Comparison of ENCODE assay signal across 19 cellular contexts in the genomic region with DNA sequence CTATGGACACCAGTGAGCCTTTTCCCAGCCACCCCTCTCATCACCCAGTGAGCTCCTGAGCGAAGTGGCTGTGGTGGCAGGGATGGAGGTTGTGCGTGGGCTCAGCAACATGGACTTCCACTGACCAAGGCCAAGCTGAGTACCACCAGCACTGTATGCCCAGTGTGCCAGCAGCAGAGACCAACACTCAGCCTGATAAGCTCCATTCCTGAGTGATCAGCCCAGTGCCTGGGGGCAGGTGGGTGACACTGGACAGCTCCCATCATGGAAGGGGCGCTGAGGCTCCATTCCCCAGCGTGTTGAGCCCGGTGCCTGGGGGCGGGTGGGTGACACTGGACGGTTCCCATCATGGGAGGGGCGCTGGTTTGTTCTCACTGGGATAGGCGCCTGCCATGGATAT. TPM values are rescaled to one million over a fixed set of nuclear protein-coding genes. Genes with fewer than 3 reads are reported as not detected.
DNase-seq lines count a peak whose midpoint lies in the region; ATAC-seq and TF ChIP-seq lines count a peak whose summit lies in the region.
"Had no signal": no experiment of that assay in that cellular context is flagged by ENCODE, and none has a peak within 500 bp of the region (broad histone marks: within the 10 kb centered on the region; RNA-seq: fewer than 3 reads in every experiment).

No MANE protein-coding gene starts in this region.

- no peaks in the 10 kb centered on the region for H3K9me3 Mint-ChIP-seq in activated CD8-positive, alpha-beta T cell treated with anti-CD3 and anti-CD28 coated beads, Interleukin-2, amount 10 ng/mL, durations not matched to agents 7 days and 5 days (ENCODE audit: insufficient read depth)
- H3K9me3 Mint-ChIP-seq: CD4-positive, alpha-beta memory T cell had no signal

- no peak overlapping the region for H3K9ac ChIP-seq in BLaER1

- H3K36me3 ChIP-seq in BLaER1 (no peaks in the 10 kb centered on the region), HEK293 (ENCODE audit: control insufficient read depth in 2 of 2, insufficient read depth in 1 of 2, low read length in 2 of 2) (no peaks in the 10 kb centered on the region), upper lobe of right lung (no peaks in the 10 kb centered on the region)
- H3K36me3 ChIP-seq: BE2C had no signal

- TF ChIP-seq CTCF in HEK293 (tag by site-specific recombination; IDR thresholded peaks at IDR 0.05) (no peak), upper lobe of right lung (IDR thresholded peaks at IDR 0.05) (no peak)

- H3K4me1 ChIP-seq in BLaER1 (peaks cover 61% of the 10 kb centered on the region), HEK293 (ENCODE audit: control insufficient read depth, insufficient read depth, low read length) (no peaks in the 10 kb centered on the region), upper lobe of right lung (no peaks in the 10 kb centered on the region)
- H3K4me1 ChIP-seq: BE2C had no signal

- no peaks in the 10 kb centered on the region for H3K27me3 Mint-ChIP-seq in activated CD8-positive, alpha-beta T cell treated with anti-CD3 and anti-CD28 coated beads, Interleukin-2, amount 10 ng/mL, durations not matched to agents 7 days and 5 days (ENCODE audit: low read depth)
- H3K27me3 Mint-ChIP-seq: CD4-positive, alpha-beta memory T cell had no signal

- H3K27me3 ChIP-seq in BLaER1 = no peaks in the 10 kb centered on the region
- H3K27me3 ChIP-seq in upper lobe of right lung = no peaks in the 10 kb centered on the region
- H3K27me3 ChIP-seq: BE2C had no signal

- no peaks in the 10 kb centered on the region for H3K4me1 Mint-ChIP-seq in activated CD8-positive, alpha-beta T cell treated with anti-CD3 and anti-CD28 coated beads, Interleukin-2, amount 10 ng/mL, durations not matched to agents 7 days and 5 days (ENCODE audit: low read depth)
- H3K4me1 Mint-ChIP-seq: CD14-positive monocyte; CD4-positive, alpha-beta memory T cell had no signal

- peak; percentile 68 for DNase-seq in mesenteric fat pad (ENCODE audit: low spot score)
- peak; percentile 47 for DNase-seq in upper lobe of right lung
- DNase-seq in UCSD-AML1 (lab: John Stamatoyannopoulos, UW; ENCODE audit: unreplicated experiment) = no peak
- no peak for DNase-seq in COR-L47 (lab: John Stamatoyannopoulos, UW)
- no peak for DNase-seq in activated CD8-positive, alpha-beta T cell treated with anti-CD3 and anti-CD28 coated beads, Interleukin-2, amount 10 ng/mL, durations not matched to agents 7 days and 5 days
- DNase-seq: BE2C; Calu3; CD4-positive, alpha-beta memory T cell; DMS 273 treated with DMSO at 0.1 percent for 48 hours; DMS53; DND-41; EL; H9 had no signal

- POLR2A ChIA-PET in HEK293 (lab: Yijun Ruan, JAX) = interaction anchor here (1.1 kb wide), 1 partner anchor 18 kb away, joined by 3 read pairs; the partner anchor contains the start of gene CD81
- POLR2A ChIA-PET in activated CD8-positive, alpha-beta T cell treated with anti-CD3 and anti-CD28 coated beads, Interleukin-2, amount 10 ng/mL, durations not matched to agents 7 days and 5 days (lab: Charles Lee) = no interaction called here

- H3K4me3 ChIP-seq in BLaER1 (no peak overlapping the region), HEK293 (ENCODE audit: low read depth, low read length) (no peak overlapping the region), upper lobe of right lung (no peak overlapping the region)
- H3K4me3 ChIP-seq: GM12878 had no signal

- H3K27ac ChIP-seq in BLaER1 (no peak overlapping the region), HEK293 (ENCODE audit: extremely low read depth, low read depth, low read length) (no peak overlapping the region), upper lobe of right lung (no peak overlapping the region)

- CTCF ChIA-PET in HEK293 (lab: Yijun Ruan, JAX) = interaction anchor here (0.6 kb wide), 1 partner anchor 60 kb away, joined by 3 read pairs; no protein-coding TSS in a partner anchor
- CTCF ChIA-PET in activated CD8-positive, alpha-beta T cell treated with anti-CD3 and anti-CD28 coated beads, Interleukin-2, amount 10 ng/mL, durations not matched to agents 7 days and 5 days (lab: Charles Lee) = no interaction called here

- ATAC-seq in upper lobe of right lung = no peak
- no peak for ATAC-seq in activated CD8-positive, alpha-beta T cell treated with anti-CD3 and anti-CD28 coated beads, Interleukin-2, amount 10 ng/mL, durations not matched to agents 7 days and 5 days

- intact Hi-C loops in upper lobe of right lung (cut with DNase I) = no loop called here

- no peak overlapping the region for H3K4me3 Mint-ChIP-seq in activated CD8-positive, alpha-beta T cell treated with anti-CD3 and anti-CD28 coated beads, Interleukin-2, amount 10 ng/mL, durations not matched to agents 7 days and 5 days
- H3K4me3 Mint-ChIP-seq: CD14-positive monocyte; CD4-positive, alpha-beta memory T cell; H9 had no signal

- peak overlapping the region; percentile 84 for H3K4me2 ChIP-seq in BLaER1

- H3K9me3 ChIP-seq in BLaER1 = no peaks in the 10 kb centered on the region
- no peaks in the 10 kb centered on the region for H3K9me3 ChIP-seq in HEK293 (ENCODE audit: control insufficient read depth, insufficient read depth, low read depth, low read length)
- no peaks in the 10 kb centered on the region for H3K9me3 ChIP-seq in upper lobe of right lung
- H3K9me3 ChIP-seq: BE2C had no signal

- H3K36me3 Mint-ChIP-seq in activated CD8-positive, alpha-beta T cell treated with anti-CD3 and anti-CD28 coated beads, Interleukin-2, amount 10 ng/mL, durations not matched to agents 7 days and 5 days (ENCODE audit: low read depth) = no peaks in the 10 kb centered on the region
- H3K36me3 Mint-ChIP-seq: CD14-positive monocyte; CD4-positive, alpha-beta memory T cell had no signal

- H3K27ac Mint-ChIP-seq in activated CD8-positive, alpha-beta T cell treated with anti-CD3 and anti-CD28 coated beads, Interleukin-2, amount 10 ng/mL, durations not matched to agents 7 days and 5 days = no peak overlapping the region
- H3K27ac Mint-ChIP-seq: CD4-positive, alpha-beta memory T cell; H9 had no signal

- 0 out of 2 replicates have a peak, but pooled peaks cover 6% of the 10 kb centered on the region for H4K20me1 ChIP-seq in BLaER1

TF ChIP-seq in HEK293, 187 proteins besides CTCF, POLR2A, EP300 and RAD21:
- no peak for TF ChIP-seq ZEB2 (tag by site-specific recombination; IDR thresholded peaks at IDR 0.05)
- TF ChIP-seq, protein P1, sequence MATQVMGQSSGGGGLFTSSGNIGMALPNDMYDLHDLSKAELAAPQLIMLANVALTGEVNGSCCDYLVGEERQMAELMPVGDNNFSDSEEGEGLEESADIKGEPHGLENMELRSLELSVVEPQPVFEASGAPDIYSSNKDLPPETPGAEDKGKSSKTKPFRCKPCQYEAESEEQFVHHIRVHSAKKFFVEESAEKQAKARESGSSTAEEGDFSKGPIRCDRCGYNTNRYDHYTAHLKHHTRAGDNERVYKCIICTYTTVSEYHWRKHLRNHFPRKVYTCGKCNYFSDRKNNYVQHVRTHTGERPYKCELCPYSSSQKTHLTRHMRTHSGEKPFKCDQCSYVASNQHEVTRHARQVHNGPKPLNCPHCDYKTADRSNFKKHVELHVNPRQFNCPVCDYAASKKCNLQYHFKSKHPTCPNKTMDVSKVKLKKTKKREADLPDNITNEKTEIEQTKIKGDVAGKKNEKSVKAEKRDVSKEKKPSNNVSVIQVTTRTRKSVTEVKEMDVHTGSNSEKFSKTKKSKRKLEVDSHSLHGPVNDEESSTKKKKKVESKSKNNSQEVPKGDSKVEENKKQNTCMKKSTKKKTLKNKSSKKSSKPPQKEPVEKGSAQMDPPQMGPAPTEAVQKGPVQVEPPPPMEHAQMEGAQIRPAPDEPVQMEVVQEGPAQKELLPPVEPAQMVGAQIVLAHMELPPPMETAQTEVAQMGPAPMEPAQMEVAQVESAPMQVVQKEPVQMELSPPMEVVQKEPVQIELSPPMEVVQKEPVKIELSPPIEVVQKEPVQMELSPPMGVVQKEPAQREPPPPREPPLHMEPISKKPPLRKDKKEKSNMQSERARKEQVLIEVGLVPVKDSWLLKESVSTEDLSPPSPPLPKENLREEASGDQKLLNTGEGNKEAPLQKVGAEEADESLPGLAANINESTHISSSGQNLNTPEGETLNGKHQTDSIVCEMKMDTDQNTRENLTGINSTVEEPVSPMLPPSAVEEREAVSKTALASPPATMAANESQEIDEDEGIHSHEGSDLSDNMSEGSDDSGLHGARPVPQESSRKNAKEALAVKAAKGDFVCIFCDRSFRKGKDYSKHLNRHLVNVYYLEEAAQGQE (tag by site-specific recombination; IDR thresholded peaks at IDR 0.05) = 0 out of 2 replicates have a peak, but pooled peaks have one; percentile 28

RNA-seq across cellular contexts. Expression of gene CD81, which starts 17.6 kb away (rescaled TPM):
- total RNA-seq in mesenteric fat pad (723 TPM), upper lobe of right lung (801 TPM)
- 100 to 1,000 TPM; 142 to 145 TPM for total RNA-seq in activated CD8-positive, alpha-beta T cell treated with anti-CD3 and anti-CD28 coated beads, Interleukin-2, amount 10 ng/mL, durations not matched to agents 7 days and 5 days

RNA-seq across cellular contexts. Expression of gene TSSC4, which starts 41.0 kb away (rescaled TPM):
- total RNA-seq in mesenteric fat pad (55.2 TPM), upper lobe of right lung (40.6 TPM)
- total RNA-seq in activated CD8-positive, alpha-beta T cell treated with anti-CD3 and anti-CD28 coated beads, Interleukin-2, amount 10 ng/mL, durations not matched to agents 7 days and 5 days = 10 to 100 TPM; 45.3 to 49.4 TPM

RNA-seq across cellular contexts. Expression of gene TSPAN32, which starts 57.7 kb away (rescaled TPM):
- total RNA-seq in mesenteric fat pad = 1.3 TPM
- total RNA-seq in upper lobe of right lung = 12.2 TPM
- total RNA-seq in activated CD8-positive, alpha-beta T cell treated with anti-CD3 and anti-CD28 coated beads, Interleukin-2, amount 10 ng/mL, durations not matched to agents 7 days and 5 days = 10 to 100 TPM; 39.7 to 47.0 TPM
- total RNA-seq: Calu3, G401, GM12878, H1, H9 had no signal

RNA-seq across cellular contexts. Expression of gene C11orf21, which starts 57.8 kb away (rescaled TPM):
- 1.0 TPM for total RNA-seq in mesenteric fat pad
- 6.5 TPM for total RNA-seq in upper lobe of right lung
- total RNA-seq in activated CD8-positive, alpha-beta T cell treated with anti-CD3 and anti-CD28 coated beads, Interleukin-2, amount 10 ng/mL, durations not matched to agents 7 days and 5 days = 10 to 100 TPM; 37.1 to 43.2 TPM
- total RNA-seq: Calu3, G401, H1, H9 had no signal

Comparison
In these comparisons a context has a peak if more than half of its experiments do, and no peak if none do; other contexts are left out.
1. DNase-seq: peak in mesenteric fat pad (single experiment) and upper lobe of right lung (single experiment); none in UCSD-AML1 (single experiment), COR-L47 (single experiment) and activated CD8-positive, alpha-beta T cell treated with anti-CD3 and anti-CD28 coated beads, Interleukin-2, amount 10 ng/mL, durations not matched to agents 7 days and 5 days (single experiment).